ENCODE assay signal across 10 cellular contexts in the genomic region with DNA sequence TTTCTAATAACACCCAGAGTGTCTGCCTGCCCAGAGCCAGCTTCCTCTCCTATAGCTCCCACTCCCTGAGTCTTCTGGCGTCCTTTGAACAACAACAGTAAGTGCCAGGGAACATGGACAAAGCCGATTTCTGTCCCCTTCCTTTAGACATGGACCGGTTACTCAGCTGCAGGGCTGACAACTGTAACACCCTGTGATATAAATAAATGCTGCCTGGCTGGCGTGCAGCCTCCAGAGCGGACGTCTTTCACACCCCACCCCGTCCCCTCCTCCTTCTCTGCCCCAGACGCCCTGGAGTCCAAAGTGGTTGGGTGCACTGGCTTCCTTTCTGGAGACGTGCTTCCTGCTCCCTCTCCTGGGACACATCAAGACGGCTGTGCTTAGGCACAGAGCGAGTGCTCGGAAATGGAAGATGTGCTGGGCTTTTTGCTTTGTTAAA. TPM values are rescaled to one million over a fixed set of nuclear protein-coding genes. Genes with fewer than 3 reads are reported as not detected.
A peak's percentile ranks its signal among the peaks of the same experiment; 100 is the strongest.
DNase-seq lines count a peak whose midpoint lies in the region; ATAC-seq and TF ChIP-seq lines count a peak whose summit lies in the region.
"Had no signal": no experiment of that assay in that cellular context is flagged by ENCODE, and none has a peak within 500 bp of the region (broad histone marks: within the 10 kb centered on the region; RNA-seq: fewer than 3 reads in every experiment).

No MANE protein-coding gene starts in this region.

- H3K36me3 ChIP-seq in esophagus (ENCODE audit: control insufficient read depth in 2 of 2, insufficient read depth in 2 of 2, low read length in 1 of 2) (no peaks in the 10 kb centered on the region), upper lobe of right lung (no peaks in the 10 kb centered on the region)

- DNase-seq in NCI-H1436 (lab: John Stamatoyannopoulos, UW) (peak; percentile 17), NCI-H1436 treated with DMSO at 0.1 percent for 48 hours (lab: John Stamatoyannopoulos, UW) (no peak), midbrain (lab: John Stamatoyannopoulos, UW) (peak; percentile 19), upper lobe of right lung (peak; percentile 75), NCI-H2107 treated with DMSO at 0.1 percent for 48 hours (lab: John Stamatoyannopoulos, UW; ENCODE audit: unreplicated experiment) (no peak)
- DNase-seq: NCI-H524 had no signal

- intact Hi-C loops in upper lobe of right lung (cut with DNase I) = no loop called here

- no peaks in the 10 kb centered on the region for H3K27me3 ChIP-seq in esophagus (ENCODE audit: control insufficient read depth in 1 of 2, insufficient read depth in 2 of 2, low read length in 2 of 2)
- H3K27me3 ChIP-seq in upper lobe of right lung = no peaks in the 10 kb centered on the region

- peak overlapping the region; percentile 5 to 78 for H3K27ac ChIP-seq in esophagus (ENCODE audit: low read depth in 2 of 2, low read length in 1 of 2)
- peak overlapping the region; percentile 27 for H3K27ac ChIP-seq in upper lobe of right lung

- H3K4me3 ChIP-seq in esophagus (ENCODE audit: low read depth in 1 of 2, low read length in 2 of 2) = no peak overlapping the region
- H3K4me3 ChIP-seq in upper lobe of right lung = peak overlapping the region; percentile 5

- WGBS in esophagus, 2 donors = 33 to 37% methylated on average over 12 of the region's 12 CpGs

- H3K9me3 ChIP-seq in esophagus (ENCODE audit: control insufficient read depth in 2 of 2, insufficient read depth in 1 of 2, low read depth in 1 of 2, low read length in 1 of 2) (no peaks in the 10 kb centered on the region), upper lobe of right lung (no peaks in the 10 kb centered on the region)

- H3K4me1 ChIP-seq in esophagus (ENCODE audit: control insufficient read depth in 2 of 2, insufficient read depth in 2 of 2, low read length in 1 of 2) (peaks cover 3 to 7% of the 10 kb centered on the region in 2 donors), upper lobe of right lung (peaks cover 58% of the 10 kb centered on the region)

- ATAC-seq in upper lobe of right lung (peak; percentile 74), GM21367 (IDR thresholded peaks at IDR 0.05; ENCODE audit: unreplicated experiment) (no peak), GM18519 (IDR thresholded peaks at IDR 0.05; ENCODE audit: low FRiP score, unreplicated experiment) (no peak)

- peak; percentile 12 for TF ChIP-seq CTCF in upper lobe of right lung (IDR thresholded peaks at IDR 0.05)

RNA-seq across cellular contexts. Expression of gene ITGA9, which starts 4.3 kb away (rescaled TPM):
- polyA plus RNA-seq in esophagus = 1 to 10 TPM; 1.0 to 1.8 TPM
- total RNA-seq in upper lobe of right lung = 48.8 TPM
- total RNA-seq: A172 had no signal

Comparison
In these comparisons a context has a peak if more than half of its experiments do, and no peak if none do; other contexts are left out.
1. DNase-seq: peak in NCI-H1436 (single experiment), midbrain (single experiment) and upper lobe of right lung (single experiment); none in NCI-H1436 treated with DMSO at 0.1 percent for 48 hours (single experiment) and NCI-H2107 treated with DMSO at 0.1 percent for 48 hours (single experiment).